27 cellular contexts compared by ENCODE assay signal in genomic region chr13:106287351-106287750, GRCh38.
"Had no signal": no experiment of that assay in that cellular context is flagged by ENCODE, and none has a peak within 500 bp of the region (broad histone marks: within the 10 kb centered on the region; RNA-seq: fewer than 3 reads in every experiment).

No MANE protein-coding gene starts in this region.

- H3K36me3 ChIP-seq: colonic mucosa, left ventricle myocardium inferior, lower lobe of right lung, ovary, suprapubic skin, tibial artery, upper lobe of left lung, uterus had no signal

- H3K9me3 Mint-ChIP-seq: endodermal cell had no signal

- H3K27ac Mint-ChIP-seq: endodermal cell; immature natural killer cell; memory B cell; naive B cell; nephron; stimulated activated effector memory CD8-positive, alpha-beta T cell treated with anti-CD3 and anti-CD28 coated beads, Interleukin-12 subunit alpha, Interleukin-12 subunit beta, amount 100 ng/mL, for 72 hours had no signal

- H3K27me3 ChIP-seq: colonic mucosa, foreskin keratinocyte, ovary, suprapubic skin, upper lobe of left lung, uterus had no signal

- H3K36me3 Mint-ChIP-seq: immature natural killer cell; memory B cell; naive B cell; stimulated activated effector memory CD8-positive, alpha-beta T cell treated with anti-CD3 and anti-CD28 coated beads, Interleukin-12 subunit alpha, Interleukin-12 subunit beta, amount 100 ng/mL, for 72 hours had no signal

- H3K4me2 ChIP-seq: smooth muscle cell had no signal

- H3K4me1 Mint-ChIP-seq: immature natural killer cell; memory B cell; naive B cell; nephron; stimulated activated effector memory CD8-positive, alpha-beta T cell treated with anti-CD3 and anti-CD28 coated beads, Interleukin-12 subunit alpha, Interleukin-12 subunit beta, amount 100 ng/mL, for 72 hours had no signal

- H3K4me3 ChIP-seq: colonic mucosa, left ventricle myocardium inferior, lower lobe of right lung, ovary, smooth muscle cell, suprapubic skin, tibial artery, upper lobe of left lung, uterus had no signal

- H3K4me3 Mint-ChIP-seq: endodermal cell; immature natural killer cell; memory B cell; naive B cell; nephron; stimulated activated effector memory CD8-positive, alpha-beta T cell treated with anti-CD3 and anti-CD28 coated beads, Interleukin-12 subunit alpha, Interleukin-12 subunit beta, amount 100 ng/mL, for 72 hours had no signal

- H3K4me1 ChIP-seq: colonic mucosa, left ventricle myocardium inferior, lower lobe of right lung, tibial artery, upper lobe of left lung, uterus had no signal

- DNase-seq: colonic mucosa; dermis blood vessel endothelial cell; effector CD4-positive, alpha-beta T cell; endodermal cell; erythroblast; foreskin keratinocyte; immature natural killer cell; kidney; left cardiac atrium; left ventricle myocardium inferior; lower lobe of right lung; midbrain; naive B cell; nucleus accumbens; ovary; stimulated activated CD4-positive, alpha-beta T cell treated with anti-CD3 and anti-CD28 coated beads, Interleukin-4, amount 100 ng/mL, for 1 hour; stimulated activated CD8-positive, alpha-beta memory T cell treated with anti-CD3 and anti-CD28 coated beads, Interleukin-4, amount 100 ng/mL, for 48 hours; stimulated activated naive CD8-positive, alpha-beta T cell treated with anti-CD3 and anti-CD28 coated beads, Interleukin-15, Interleukin-2, amounts not matched to agents 100 U/mL and 50 U/mL, for 24 hours; tibial artery; uterus had no signal

- H3K27ac ChIP-seq: colonic mucosa, foreskin keratinocyte, left ventricle myocardium inferior, lower lobe of right lung, ovary, suprapubic skin, tibial artery, upper lobe of left lung, uterus had no signal

- H3K27me3 Mint-ChIP-seq: naive B cell had no signal

- ATAC-seq: foreskin keratinocyte; left cardiac atrium; lower lobe of right lung; right cardiac atrium; stimulated activated effector memory CD8-positive, alpha-beta T cell treated with anti-CD3 and anti-CD28 coated beads, Interleukin-12 subunit alpha, Interleukin-12 subunit beta, amount 100 ng/mL, for 72 hours; stimulated activated naive CD8-positive, alpha-beta T cell treated with anti-CD3 and anti-CD28 coated beads, Interleukin-15, Interleukin-2, amounts not matched to agents 100 U/mL and 50 U/mL, for 24 hours had no signal

- H3K9me3 ChIP-seq: colonic mucosa, lower lobe of right lung, ovary, suprapubic skin, tibial artery, upper lobe of left lung, uterus had no signal
